Comparison of ENCODE assay signal across 25 cellular contexts in genomic region chr9:98318834-98319478, GRCh38.
DNase-seq lines count a peak whose midpoint lies in the region; ATAC-seq, FAIRE-seq and TF ChIP-seq lines count a peak whose summit lies in the region.
"Had no signal": no experiment of that assay in that cellular context is flagged by ENCODE, and none has a peak within 500 bp of the region (broad histone marks: within the 10 kb centered on the region; RNA-seq: fewer than 3 reads in every experiment).

No MANE protein-coding gene starts in this region.

- no peak for TF ChIP-seq EP300 in A549 (IDR thresholded peaks at IDR 0.05)

- H3K4me2 ChIP-seq in A549: no peak overlapping the region
- H3K4me2 ChIP-seq: SK-N-SH had no signal

- no peak overlapping the region for H3K27ac Mint-ChIP-seq in activated CD8-positive, alpha-beta T cell treated with anti-CD3 and anti-CD28 coated beads, Interleukin-2, amount 10 ng/mL, durations not matched to agents 7 days and 5 days
- H3K27ac Mint-ChIP-seq: activated CD8-positive, alpha-beta memory T cell treated with anti-CD3 and anti-CD28 coated beads, Interleukin-2, amount 10 ng/mL, durations not matched to agents 7 days and 5 days; activated T-helper 17 cell treated with anti-CD3 and anti-CD28 coated beads, Interleukin-2, amount 50 U/mL, for 72 hours; immature natural killer cell had no signal

- FAIRE-seq in A549 (lab: Jason Lieb, UNC): no peak
- FAIRE-seq: A204.1 had no signal

- no peak for TF ChIP-seq POLR2A in A549 (IDR thresholded peaks at IDR 0.05; ENCODE audit: low read length)

- no peak for TF ChIP-seq RAD21 in A549 (conservative IDR thresholded peaks at IDR 0.05 in 1 of 2, IDR thresholded peaks at IDR 0.05 in 1 of 2)

- 0 out of 3 replicates have a peak, but pooled peaks cover 2% of the 10 kb centered on the region for H3K4me1 ChIP-seq in A549

- H3K4me3 Mint-ChIP-seq in activated CD8-positive, alpha-beta T cell treated with anti-CD3 and anti-CD28 coated beads, Interleukin-2, amount 10 ng/mL, durations not matched to agents 7 days and 5 days: no peak overlapping the region
- H3K4me3 Mint-ChIP-seq: activated CD8-positive, alpha-beta memory T cell treated with anti-CD3 and anti-CD28 coated beads, Interleukin-2, amount 10 ng/mL, durations not matched to agents 7 days and 5 days; activated T-helper 17 cell treated with anti-CD3 and anti-CD28 coated beads, Interleukin-2, amount 50 U/mL, for 72 hours; immature natural killer cell had no signal

- ATAC-seq in A549: no peak
- no peak for ATAC-seq in HG03565 (IDR thresholded peaks at IDR 0.05; ENCODE audit: unreplicated experiment)
- no peak for ATAC-seq in activated CD8-positive, alpha-beta T cell treated with anti-CD3 and anti-CD28 coated beads, Interleukin-2, amount 10 ng/mL, durations not matched to agents 7 days and 5 days
- ATAC-seq: activated CD8-positive, alpha-beta memory T cell treated with anti-CD3 and anti-CD28 coated beads, Interleukin-2, amount 10 ng/mL, durations not matched to agents 7 days and 5 days; activated T-helper 17 cell treated with anti-CD3 and anti-CD28 coated beads, Interleukin-2, amount 50 U/mL, for 72 hours; heart left ventricle had no signal

- no peaks in the 10 kb centered on the region for H3K9me3 ChIP-seq in A549
- H3K9me3 ChIP-seq: heart left ventricle, SK-N-SH, upper lobe of left lung had no signal

- no peaks in the 10 kb centered on the region for H3K36me3 Mint-ChIP-seq in activated CD8-positive, alpha-beta T cell treated with anti-CD3 and anti-CD28 coated beads, Interleukin-2, amount 10 ng/mL, durations not matched to agents 7 days and 5 days (ENCODE audit: low read depth)
- H3K36me3 Mint-ChIP-seq: activated CD8-positive, alpha-beta memory T cell treated with anti-CD3 and anti-CD28 coated beads, Interleukin-2, amount 10 ng/mL, durations not matched to agents 7 days and 5 days; immature natural killer cell had no signal

- no peak overlapping the region for H3K27ac ChIP-seq in A549
- H3K27ac ChIP-seq: C4-2B, heart left ventricle, skin epidermis, upper lobe of left lung had no signal

- H3K9me3 Mint-ChIP-seq in activated CD8-positive, alpha-beta T cell treated with anti-CD3 and anti-CD28 coated beads, Interleukin-2, amount 10 ng/mL, durations not matched to agents 7 days and 5 days (ENCODE audit: insufficient read depth): no peaks in the 10 kb centered on the region
- H3K9me3 Mint-ChIP-seq: activated T-helper 17 cell treated with anti-CD3 and anti-CD28 coated beads, Interleukin-2, amount 50 U/mL, for 72 hours; immature natural killer cell had no signal

- peak in 1 of 2 experiments; percentile 14 for DNase-seq in A549 (ENCODE audit: low read depth in 1 of 2, low spot score in 1 of 2)
- DNase-seq in HT1080 (ENCODE audit: low read depth): peak; percentile 59
- peak; percentile 35 for DNase-seq in astrocyte of the hippocampus (ENCODE audit: low read depth, low spot score)
- DNase-seq in glomerular visceral epithelial cell (ENCODE audit: extremely low spot score): peak; percentile 36
- no peak for DNase-seq in hepatic stellate cell (ENCODE audit: low spot score)
- DNase-seq in activated CD8-positive, alpha-beta T cell treated with anti-CD3 and anti-CD28 coated beads, Interleukin-2, amount 10 ng/mL, durations not matched to agents 7 days and 5 days: no peak
- no peak for DNase-seq in inferior parietal cortex (ENCODE audit: extremely low spot score)
- DNase-seq: activated CD4-positive, alpha-beta T cell treated with anti-CD3 and anti-CD28 coated beads for 1 hour; activated CD8-positive, alpha-beta memory T cell treated with anti-CD3 and anti-CD28 coated beads, Interleukin-2, amount 10 ng/mL, durations not matched to agents 7 days and 5 days; erythroblast; heart left ventricle; immature natural killer cell; NCI-H1048; NCI-H2029 treated with DMSO at 0.1 percent for 48 hours; NK-92 treated with Interleukin-12 subunit alpha and Interleukin-12 subunit beta, amount 100 ng/mL, for 24 hours; RPMI8226; SK-N-SH; stimulated activated CD4-positive, alpha-beta T cell treated with anti-CD3 and anti-CD28 coated beads, Interleukin-4, amount 100 ng/mL, for 24 hours; T1000; upper lobe of left lung had no signal

- 66% methylated on average over 5 of the region's 5 CpGs for WGBS in A549 (ENCODE audit: missing lambda C conversion rate)

- no peaks in the 10 kb centered on the region for H3K4me1 Mint-ChIP-seq in activated CD8-positive, alpha-beta T cell treated with anti-CD3 and anti-CD28 coated beads, Interleukin-2, amount 10 ng/mL, durations not matched to agents 7 days and 5 days (ENCODE audit: low read depth)
- H3K4me1 Mint-ChIP-seq: activated T-helper 17 cell treated with anti-CD3 and anti-CD28 coated beads, Interleukin-2, amount 50 U/mL, for 72 hours; immature natural killer cell had no signal

- TF ChIP-seq CTCF in A549 (IDR thresholded peaks at IDR 0.05): no peak

- CTCF ChIA-PET in A549 (lab: Yijun Ruan, JAX): interaction anchor here (0.6 to 10.2 kb wide), 4 partner anchors 10 to 457 kb away, joined by 3 to 164 read pairs (median 4); no protein-coding TSS in a partner anchor
- CTCF ChIA-PET in activated CD8-positive, alpha-beta T cell treated with anti-CD3 and anti-CD28 coated beads, Interleukin-2, amount 10 ng/mL, durations not matched to agents 7 days and 5 days (lab: Charles Lee): no interaction called here

- H3K27me3 Mint-ChIP-seq in activated CD8-positive, alpha-beta T cell treated with anti-CD3 and anti-CD28 coated beads, Interleukin-2, amount 10 ng/mL, durations not matched to agents 7 days and 5 days (ENCODE audit: low read depth): no peaks in the 10 kb centered on the region

- POLR2A ChIA-PET in A549 (lab: Yijun Ruan, JAX): no interaction called here
- POLR2A ChIA-PET in activated CD8-positive, alpha-beta T cell treated with anti-CD3 and anti-CD28 coated beads, Interleukin-2, amount 10 ng/mL, durations not matched to agents 7 days and 5 days (lab: Charles Lee): interaction anchor here (0.6 kb wide), 1 partner anchor 110 kb away, joined by 4 read pairs; no protein-coding TSS in a partner anchor

- H3K4me3 ChIP-seq in A549: no peak overlapping the region
- H3K4me3 ChIP-seq: heart left ventricle, skin epidermis, upper lobe of left lung had no signal

TF ChIP-seq in A549, 52 proteins besides CTCF, POLR2A, EP300 and RAD21:
- no peak for TF ChIP-seq HOXB5 (CRISPR knock-in tag; IDR thresholded peaks at IDR 0.05)
- TF ChIP-seq ZFP36 (IDR thresholded peaks at IDR 0.05; ENCODE audit: borderline replicate concordance, partially characterized antibody): peak; percentile 21

Comparison
In these comparisons a context has a peak if more than half of its experiments do, and no peak if none do; other contexts are left out.
1. DNase-seq: peak in HT1080 (single experiment), astrocyte of the hippocampus (single experiment) and glomerular visceral epithelial cell (single experiment); none in hepatic stellate cell (single experiment), activated CD8-positive, alpha-beta T cell treated with anti-CD3 and anti-CD28 coated beads, Interleukin-2, amount 10 ng/mL, durations not matched to agents 7 days and 5 days (single experiment) and inferior parietal cortex (single experiment).